In genomic region chr6:44311767-44312166, GRCh38 we compare ENCODE assay signal across 11 cellular contexts. TPM values are rescaled to one million over a fixed set of nuclear protein-coding genes. Genes with fewer than 3 reads are reported as not detected.
DNase-seq lines count a peak whose midpoint lies in the region; ATAC-seq and TF ChIP-seq lines count a peak whose summit lies in the region.
"Had no signal": no experiment of that assay in that cellular context is flagged by ENCODE, and none has a peak within 500 bp of the region (broad histone marks: within the 10 kb centered on the region; RNA-seq: fewer than 3 reads in every experiment).

No MANE protein-coding gene starts in this region.

- H3K27ac Mint-ChIP-seq in Calu3 (ENCODE audit: unreplicated experiment) (no peak overlapping the region), nephron progenitor cell (no peak overlapping the region)
- H3K27ac Mint-ChIP-seq in dendritic cell treated with granulocyte-macrophage colony-stimulating factor and Interleukin-4, amounts not matched to agents 40 ng/mL and 50 ng/mL, for 4 days: no peak overlapping the region

- no peaks in the 10 kb centered on the region for H3K9me3 Mint-ChIP-seq in Calu3 (ENCODE audit: low read depth, unreplicated experiment)
- H3K9me3 Mint-ChIP-seq in dendritic cell treated with granulocyte-macrophage colony-stimulating factor and Interleukin-4, amounts not matched to agents 40 ng/mL and 50 ng/mL, for 4 days: no peaks in the 10 kb centered on the region
- H3K9me3 Mint-ChIP-seq in nephron progenitor cell: no peaks in the 10 kb centered on the region

- ATAC-seq in HG03045 (IDR thresholded peaks at IDR 0.05; ENCODE audit: unreplicated experiment): no peak
- no peak for ATAC-seq in HG03095 (IDR thresholded peaks at IDR 0.05; ENCODE audit: unreplicated experiment)

- peak overlapping the region; percentile 100 for H3K4me3 ChIP-seq in MG63

- H3K36me3 Mint-ChIP-seq in Calu3 (ENCODE audit: insufficient read depth, unreplicated experiment) (peaks cover 32% of the 10 kb centered on the region), nephron progenitor cell (ENCODE audit: low read depth) (peaks cover 39% of the 10 kb centered on the region)
- H3K36me3 Mint-ChIP-seq in dendritic cell treated with granulocyte-macrophage colony-stimulating factor and Interleukin-4, amounts not matched to agents 40 ng/mL and 50 ng/mL, for 4 days (ENCODE audit: low read depth): peaks cover 57% of the 10 kb centered on the region

- BruUV-seq in Calu3 (replicated peaks; lab: Mats Ljungman, UMichigan): no TSS peak

- H3K36me3 ChIP-seq in MG63: peaks cover 58% of the 10 kb centered on the region

- CTCF ChIA-PET in Calu3 (lab: Charles Lee): interaction anchor here (1.3 to 1.6 kb wide), 2 partner anchors 28 to 44 kb away, joined by 4 to 5 read pairs; no protein-coding TSS in a partner anchor

- H3K27me3 Mint-ChIP-seq in Calu3 (ENCODE audit: unreplicated experiment) (peaks cover 23% of the 10 kb centered on the region), nephron progenitor cell (ENCODE audit: low read depth, poor library complexity) (peaks cover 6% of the 10 kb centered on the region)
- H3K27me3 Mint-ChIP-seq in dendritic cell treated with granulocyte-macrophage colony-stimulating factor and Interleukin-4, amounts not matched to agents 40 ng/mL and 50 ng/mL, for 4 days: no peaks in the 10 kb centered on the region

- H3K4me3 Mint-ChIP-seq in Calu3 (ENCODE audit: low read depth, unreplicated experiment): peak overlapping the region; percentile 96
- peak overlapping the region; percentile 99 for H3K4me3 Mint-ChIP-seq in dendritic cell treated with granulocyte-macrophage colony-stimulating factor and Interleukin-4, amounts not matched to agents 40 ng/mL and 50 ng/mL, for 4 days
- peak overlapping the region; percentile 98 for H3K4me3 Mint-ChIP-seq in nephron progenitor cell

- peaks cover 14% of the 10 kb centered on the region; the same call in 1 of the 2 replicates for H3K27me3 ChIP-seq in MG63

- no peaks in the 10 kb centered on the region for H3K9me3 ChIP-seq in MG63

- H3K4me1 Mint-ChIP-seq in Calu3 (ENCODE audit: low read depth, unreplicated experiment): peaks cover 10% of the 10 kb centered on the region
- H3K4me1 Mint-ChIP-seq in dendritic cell treated with granulocyte-macrophage colony-stimulating factor and Interleukin-4, amounts not matched to agents 40 ng/mL and 50 ng/mL, for 4 days (ENCODE audit: low read depth): peaks cover 31% of the 10 kb centered on the region
- H3K4me1 Mint-ChIP-seq in nephron progenitor cell: peaks cover 21% of the 10 kb centered on the region

- DNase-seq in Calu3 (no peak), MG63 (no peak), nephron progenitor cell (no peak), medulla oblongata (ENCODE audit: extremely low spot score) (no peak), NCI-H748 treated with DMSO at 0.1 percent for 48 hours (lab: John Stamatoyannopoulos, UW) (no peak)
- DNase-seq: anterior cingulate cortex had no signal

- TF ChIP-seq CTCF in Calu3 (IDR thresholded peaks at IDR 0.05; ENCODE audit: unreplicated experiment) (no peak), nephron progenitor cell (IDR thresholded peaks at IDR 0.05) (no peak)

- intact Hi-C loops in Calu3 (cut with micrococcal nuclease; ENCODE audit: unreplicated experiment): no loop called here
- intact Hi-C loops in dendritic cell treated with granulocyte-macrophage colony-stimulating factor and Interleukin-4, amounts not matched to agents 40 ng/mL and 50 ng/mL, for 4 days (cut with micrococcal nuclease): no loop called here

RNA-seq across cellular contexts. Expression of gene AARS2, which starts 1.4 kb away (rescaled TPM):
- 37.5 and 41.8 TPM in 2 replicates for total RNA-seq in Calu3 (2022)
- 52.9 and 92.6 TPM in 2 replicates for total RNA-seq in MG63 (2014; rRNA removed; shearing (Covaris generic); ENCODE audit: low replicate concordance)

RNA-seq across cellular contexts. Expression of gene SPATS1, which starts 30.7 kb away (rescaled TPM):
- total RNA-seq in Calu3 (2022): not detected in 2 replicates
- not detected in 2 replicates for total RNA-seq in MG63 (2014; rRNA removed; shearing (Covaris generic); ENCODE audit: low replicate concordance)
- total RNA-seq: mesenteric fat pad, NCI-H460 had no signal

RNA-seq across cellular contexts. Expression of gene TMEM151B, which starts 41.5 kb away (rescaled TPM):
- total RNA-seq in Calu3 (2022): 0.12 TPM in 1 of 2 replicates, not detected in the other
- 0.20 TPM in 1 of 2 replicates, not detected in the other for total RNA-seq in MG63 (2014; rRNA removed; shearing (Covaris generic); ENCODE audit: low replicate concordance)
- total RNA-seq: mesenteric fat pad, NCI-H460 had no signal

RNA-seq across cellular contexts. Expression of gene NFKBIE, which starts 46.4 kb away (rescaled TPM):
- total RNA-seq in Calu3 (2022): 32.7 and 37.8 TPM in 2 replicates
- 24.4 and 35.2 TPM in 2 replicates for total RNA-seq in MG63 (2014; rRNA removed; shearing (Covaris generic); ENCODE audit: low replicate concordance)

RNA-seq across cellular contexts. Expression of gene SLC35B2, which starts 54.4 kb away (rescaled TPM):
- total RNA-seq in Calu3 (2022): 129 and 143 TPM in 2 replicates
- total RNA-seq in MG63 (2014; rRNA removed; shearing (Covaris generic); ENCODE audit: low replicate concordance): 386 and 631 TPM in 2 replicates
